1 cellular context compared by ENCODE assay signal in genomic region chr13:44148159-44148929, GRCh38.
TF ChIP-seq lines count a peak whose summit lies in the region.

No MANE protein-coding gene starts in this region.

TF ChIP-seq in WTC11, 78 proteins besides CTCF, POLR2A, EP300 and RAD21 (continued from another document):
- TF ChIP-seq, protein P1, sequence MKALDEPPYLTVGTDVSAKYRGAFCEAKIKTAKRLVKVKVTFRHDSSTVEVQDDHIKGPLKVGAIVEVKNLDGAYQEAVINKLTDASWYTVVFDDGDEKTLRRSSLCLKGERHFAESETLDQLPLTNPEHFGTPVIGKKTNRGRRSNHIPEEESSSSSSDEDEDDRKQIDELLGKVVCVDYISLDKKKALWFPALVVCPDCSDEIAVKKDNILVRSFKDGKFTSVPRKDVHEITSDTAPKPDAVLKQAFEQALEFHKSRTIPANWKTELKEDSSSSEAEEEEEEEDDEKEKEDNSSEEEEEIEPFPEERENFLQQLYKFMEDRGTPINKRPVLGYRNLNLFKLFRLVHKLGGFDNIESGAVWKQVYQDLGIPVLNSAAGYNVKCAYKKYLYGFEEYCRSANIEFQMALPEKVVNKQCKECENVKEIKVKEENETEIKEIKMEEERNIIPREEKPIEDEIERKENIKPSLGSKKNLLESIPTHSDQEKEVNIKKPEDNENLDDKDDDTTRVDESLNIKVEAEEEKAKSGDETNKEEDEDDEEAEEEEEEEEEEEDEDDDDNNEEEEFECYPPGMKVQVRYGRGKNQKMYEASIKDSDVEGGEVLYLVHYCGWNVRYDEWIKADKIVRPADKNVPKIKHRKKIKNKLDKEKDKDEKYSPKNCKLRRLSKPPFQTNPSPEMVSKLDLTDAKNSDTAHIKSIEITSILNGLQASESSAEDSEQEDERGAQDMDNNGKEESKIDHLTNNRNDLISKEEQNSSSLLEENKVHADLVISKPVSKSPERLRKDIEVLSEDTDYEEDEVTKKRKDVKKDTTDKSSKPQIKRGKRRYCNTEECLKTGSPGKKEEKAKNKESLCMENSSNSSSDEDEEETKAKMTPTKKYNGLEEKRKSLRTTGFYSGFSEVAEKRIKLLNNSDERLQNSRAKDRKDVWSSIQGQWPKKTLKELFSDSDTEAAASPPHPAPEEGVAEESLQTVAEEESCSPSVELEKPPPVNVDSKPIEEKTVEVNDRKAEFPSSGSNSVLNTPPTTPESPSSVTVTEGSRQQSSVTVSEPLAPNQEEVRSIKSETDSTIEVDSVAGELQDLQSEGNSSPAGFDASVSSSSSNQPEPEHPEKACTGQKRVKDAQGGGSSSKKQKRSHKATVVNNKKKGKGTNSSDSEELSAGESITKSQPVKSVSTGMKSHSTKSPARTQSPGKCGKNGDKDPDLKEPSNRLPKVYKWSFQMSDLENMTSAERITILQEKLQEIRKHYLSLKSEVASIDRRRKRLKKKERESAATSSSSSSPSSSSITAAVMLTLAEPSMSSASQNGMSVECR (CRISPR knock-in tag; IDR thresholded peaks at IDR 0.05; ENCODE audit: borderline replicate concordance): no peak
- TF ChIP-seq ATF2 (CRISPR knock-in tag; IDR thresholded peaks at IDR 0.05; ENCODE audit: borderline replicate concordance, low read depth): no peak
- no peak for TF ChIP-seq ZNF138 (CRISPR knock-in tag; conservative IDR thresholded peaks at IDR 0.05)
- TF ChIP-seq JUN (CRISPR knock-in tag; IDR thresholded peaks at IDR 0.05): no peak
- TF ChIP-seq ZBTB21 (CRISPR knock-in tag; IDR thresholded peaks at IDR 0.05; ENCODE audit: borderline replicate concordance): no peak
TF ChIP-seq in WTC11: peak in this region for 0.
